8 cellular contexts compared by ENCODE assay signal in genomic region chr6:159989882-159990480, GRCh38. TPM values are rescaled to one million over a fixed set of nuclear protein-coding genes. Genes with fewer than 3 reads are reported as not detected.
DNase-seq lines count a peak whose midpoint lies in the region; ATAC-seq, FAIRE-seq and TF ChIP-seq lines count a peak whose summit lies in the region.

No MANE protein-coding gene starts in this region.

- no peak for TF ChIP-seq POLR2A in GM12878 (IDR thresholded peaks at IDR 0.05; ENCODE audit: low read depth, low read length)

- DNase-seq in A673 (ENCODE audit: low spot score), result peak; percentile 29
- DNase-seq in GM12878 (ENCODE audit: low read depth, low spot score), result no peak
- DNase-seq in NCI-H2171 treated with DMSO at 0.1 percent for 48 hours (lab: John Stamatoyannopoulos, UW), result no peak
- DNase-seq in stimulated activated CD4-positive, alpha-beta T cell treated with anti-CD3 and anti-CD28 coated beads, Interleukin-2, amount 100 ng/mL, for 24 hours, result no peak
- DNase-seq in stimulated activated CD4-positive, alpha-beta T cell treated with anti-CD3 and anti-CD28 coated beads, Interleukin-1b, Interleukin-23, amount 100 ng/mL, for 48 hours, result no peak
- no peak for DNase-seq in midbrain (lab: John Stamatoyannopoulos, UW)

- H3K9me3 ChIP-seq in A673 (ENCODE audit: low read depth, low read length, poor library complexity, severe bottlenecking) (no peaks in the 10 kb centered on the region), GM12878 (replicated peaks; ENCODE audit: control insufficient read depth, insufficient read depth, low read length) (peaks cover 4% of the 10 kb centered on the region)

- H3K9ac ChIP-seq in GM12878 (ENCODE audit: control insufficient read depth, insufficient read depth, low read length), result no peak overlapping the region

- RAD21 ChIA-PET in GM12878 (lab: Charles Lee; ENCODE audit: unreplicated experiment), result interaction anchor here (0.7 to 3.5 kb wide), 7 partner anchors 10 to 60 kb away, joined by 3 to 89 read pairs (median 5); partner anchors contain the start of gene IGF2R

- H3K27me3 ChIP-seq in A673 (replicated peaks; ENCODE audit: insufficient read depth, low read depth, low read length, poor library complexity), result no peaks in the 10 kb centered on the region
- H3K27me3 ChIP-seq in GM12878 (replicated peaks in 1 of 2; ENCODE audit: control insufficient read depth in 2 of 2, insufficient read depth in 2 of 2, low read length in 1 of 2), result no peaks in the 10 kb centered on the region

- SMC1A ChIA-PET in GM12878 (lab: Charles Lee; ENCODE audit: uncharacterized antibody, unreplicated experiment), result interaction anchor here (0.7 to 3.4 kb wide), 11 partner anchors 8 to 127 kb away, joined by 3 to 34 read pairs (median 6); no protein-coding TSS in a partner anchor

- no TSS peak for BruUV-seq in A673 (replicated peaks; lab: Mats Ljungman, UMichigan)
- BruUV-seq in GM12878 (replicated peaks; lab: Mats Ljungman, UMichigan), result no TSS peak

- no peak for FAIRE-seq in GM12878 (lab: Jason Lieb, UNC)

- H3K4me1 ChIP-seq in A673 (ENCODE audit: insufficient read depth, low read length, poor library complexity, severe bottlenecking), result peaks cover 10% of the 10 kb centered on the region
- H3K4me1 ChIP-seq in GM12878 (ENCODE audit: control insufficient read depth, insufficient read depth, low read length), result peaks cover 9% of the 10 kb centered on the region

- TF ChIP-seq CTCF in A673 (conservative IDR thresholded peaks at IDR 0.05; ENCODE audit: low read depth, low read length) (no peak), GM12878 (IDR thresholded peaks at IDR 0.05 in 2 of 3, conservative IDR thresholded peaks at IDR 0.05 in 1 of 3; ENCODE audit: control insufficient read depth in 2 of 3, extremely low read depth in 1 of 3, insufficient read depth in 1 of 3, low read depth in 3 of 3, low read length in 3 of 3) (no peak)

- CTCF ChIA-PET in A673 (lab: Charles Lee), result no interaction called here
- CTCF ChIA-PET in GM12878 (lab: Yijun Ruan, JAX), result interaction anchor here (0.5 to 2.3 kb wide), 8 partner anchors 8 to 1113 kb away, joined by 3 to 12 read pairs (median 4); no protein-coding TSS in a partner anchor

- no peaks in the 10 kb centered on the region; the same call in 1 of the 2 replicates for H4K20me1 ChIP-seq in GM12878 (ENCODE audit: control insufficient read depth, insufficient read depth)

- peak overlapping the region; percentile 51; the same call in 1 of the 2 replicates for H3K4me2 ChIP-seq in GM12878 (ENCODE audit: control insufficient read depth, insufficient read depth)

- peaks cover 82% of the 10 kb centered on the region for H3K79me2 ChIP-seq in GM12878 (ENCODE audit: control insufficient read depth, insufficient read depth, low read length)

- H3K36me3 ChIP-seq in A673 (ENCODE audit: insufficient read depth, low read length, poor library complexity, severe bottlenecking), result no peaks in the 10 kb centered on the region
- peaks cover 0 to 9% of the 10 kb centered on the region in 2 experiments; a peak in 2 of 4 replicates for H3K36me3 ChIP-seq in GM12878 (ENCODE audit: control insufficient read depth in 2 of 2, insufficient read depth in 2 of 2, low read length in 1 of 2)

- peak overlapping the region; percentile 26 for H3K27ac ChIP-seq in A673 (ENCODE audit: low read depth, low read length, poor library complexity, severe bottlenecking)
- peak overlapping the region; percentile 45; the same call in 1 of the 2 replicates for H3K27ac ChIP-seq in GM12878 (ENCODE audit: control insufficient read depth, insufficient read depth)

- in situ Hi-C loops in GM12878 (cut with MboI), result no loop called here

- POLR2A ChIA-PET in A673 (lab: Charles Lee; ENCODE audit: low non-redundant PET) (no interaction called here), GM12878 (lab: Charles Lee) (interaction anchor here (1.1 to 3.4 kb wide), 4 partner anchors 10 to 111 kb away, joined by 11 to 34 read pairs (median 14); no protein-coding TSS in a partner anchor)

- no peak for TF ChIP-seq EP300 in GM12878 (IDR thresholded peaks at IDR 0.05; ENCODE audit: borderline replicate concordance in 1 of 2, control insufficient read depth in 1 of 2, low read depth in 2 of 2, low read length in 2 of 2)

- TF ChIP-seq RAD21 in GM12878 (IDR thresholded peaks at IDR 0.05; ENCODE audit: insufficient read depth, low read depth, low read length), result no peak

- WGBS in GM12878 (ENCODE audit: insufficient coverage, insufficient replicate concordance, low lambda C conversion rate, missing lambda C conversion rate), result 21% methylated on average over 8 of the region's 8 CpGs

- intact Hi-C loops in A673 (cut with micrococcal nuclease; ENCODE audit: unreplicated experiment), result no loop called here
- intact Hi-C loops in GM12878 (cut with micrococcal nuclease; ENCODE audit: unreplicated experiment), result no loop called here

- ATAC-seq in GM19452 (IDR thresholded peaks at IDR 0.05; ENCODE audit: unreplicated experiment) (peak; percentile 90), HG03432 (IDR thresholded peaks at IDR 0.05; ENCODE audit: unreplicated experiment) (peak; percentile 89), GM12878 (peak; percentile 94)

- no peak overlapping the region for H3K4me3 ChIP-seq in A673 (ENCODE audit: low read depth, low read length, poor library complexity, severe bottlenecking)
- H3K4me3 ChIP-seq in GM12878, result no peak overlapping the region; the same call in 1 of the 2 replicates

- no peak overlapping the region for H2AFZ ChIP-seq in GM12878 (ENCODE audit: control insufficient read depth, low read depth, low read length)

TF ChIP-seq in GM12878, 131 proteins besides CTCF, POLR2A, EP300 and RAD21 (continues in another document):
- TF ChIP-seq RBBP5 (conservative IDR thresholded peaks at IDR 0.05) (no peak), TCF7 (IDR thresholded peaks at IDR 0.05; ENCODE audit: borderline replicate concordance) (no peak), GATAD2B (conservative IDR thresholded peaks at IDR 0.05; ENCODE audit: low read depth) (no peak), CEBPB (IDR thresholded peaks at IDR 0.05; ENCODE audit: borderline replicate concordance in 1 of 2, low read depth in 2 of 2, low read length in 2 of 2) (no peak), BCL11A (IDR thresholded peaks at IDR 0.05; ENCODE audit: low read depth, low read length) (no peak), SMAD1 (IDR thresholded peaks at IDR 0.05; ENCODE audit: low read depth, partially characterized antibody) (no peak), SUZ12 (IDR thresholded peaks at IDR 0.05; ENCODE audit: unreplicated experiment) (no peak), ZBTB40 (IDR thresholded peaks at IDR 0.05; ENCODE audit: borderline replicate concordance) (no peak; the same call in 1 of the 2 replicates), CBX3 (IDR thresholded peaks at IDR 0.05; ENCODE audit: borderline replicate concordance, low read depth) (no peak), BRCA1 (IDR thresholded peaks at IDR 0.05; ENCODE audit: low read depth, low read length) (peak; percentile 48; the same call in 1 of the 2 replicates), HCFC1 (IDR thresholded peaks at IDR 0.05; ENCODE audit: low read length) (no peak), TARDBP (IDR thresholded peaks at IDR 0.05; ENCODE audit: borderline replicate concordance) (no peak)

RNA-seq across cellular contexts. Expression of gene IGF2R, which starts 21.1 kb away (rescaled TPM):
- 64.7 and 67.4 TPM in 2 replicates for total RNA-seq in A673 (2021)
- 139 and 144 TPM in 2 replicates for total RNA-seq in GM12878 (2013; cell fraction: nucleolus; rRNA removed)
- 20.7 and 21.9 TPM in 2 replicates for total RNA-seq in GM12878 (2014; rRNA removed)
- total RNA-seq in GM12878 (2014; rRNA removed; fragmentation: Illumina TruSeq; extraction: Trizol), result 15.2 and 16.2 TPM in 2 replicates
- total RNA-seq in GM12878 (2021), result 36.6 and 40.1 TPM in 2 replicates
- polyA plus RNA-seq in GM12878 (2011; ENCODE audit: low read depth), result 15.5 TPM
- polyA plus RNA-seq in GM12878 (2011; rRNA removed), result 15.1 and 18.5 TPM in 2 replicates
- polyA plus RNA-seq in GM12878 (2011; cell fraction: cytosol; rRNA removed), result 14.1 and 21.9 TPM in 2 replicates
- polyA plus RNA-seq in GM12878 (2011; cell fraction: nucleus; rRNA removed), result 69.3 and 71.8 TPM in 2 replicates
- 20.5 and 26.8 TPM in 2 replicates for polyA plus RNA-seq in GM12878 (2012)
- 27.0 and 29.2 TPM in 2 replicates for polyA plus RNA-seq in GM12878 (2014; fragmentation: Illumina TruSeq; extraction: Trizol)
- polyA plus RNA-seq in GM12878 (2014; fragmentation: Nextera tagmentation; extraction: Ambion mirVana), result 1 to 10 TPM in 1 of 2 experiments, under 1 TPM in 1; 1.00 to 1.5 TPM
- polyA plus RNA-seq in GM12878 (2014; rRNA removed), result 17.3 and 20.1 TPM in 2 replicates
- polyA plus RNA-seq in GM12878 (2016; fragmentation: Nextera tagmentation; extraction: Ambion mirVana), result 1 to 10 TPM; 4.2 to 5.1 TPM
- 70.2 and 87.9 TPM in 2 replicates for polyA minus RNA-seq in GM12878 (2011; rRNA and poly(A)+ RNA removed)
- polyA minus RNA-seq in GM12878 (2011; cell fraction: cytosol; rRNA and poly(A)+ RNA removed), result 23.8 and 44.1 TPM in 2 replicates
- polyA minus RNA-seq in GM12878 (2011; cell fraction: nucleus; rRNA and poly(A)+ RNA removed), result 111 and 165 TPM in 2 replicates
